23 cellular contexts compared by ENCODE assay signal in the genomic region with DNA sequence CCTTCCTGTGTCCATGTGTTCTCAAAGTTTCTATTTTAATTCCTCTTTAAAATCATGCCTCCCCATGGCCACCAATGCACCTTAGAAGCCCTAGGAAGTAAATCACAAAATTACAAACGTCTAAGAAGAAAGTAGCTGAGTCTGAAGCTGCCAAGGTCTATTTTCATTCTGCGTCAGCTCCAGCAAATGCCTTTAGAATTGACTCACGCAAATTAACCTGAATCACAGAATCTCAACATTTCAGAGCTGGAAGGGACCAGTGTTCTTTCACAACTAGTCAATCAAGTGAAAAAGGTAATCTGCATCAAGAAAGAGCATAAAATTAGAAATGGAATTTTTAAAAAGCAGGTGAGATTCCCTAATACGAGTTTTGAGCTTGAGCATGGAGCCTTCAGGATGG.
A peak's percentile ranks its signal among the peaks of the same experiment; 100 is the strongest.
DNase-seq lines count a peak whose midpoint lies in the region; ATAC-seq, FAIRE-seq and TF ChIP-seq lines count a peak whose summit lies in the region.
"Had no signal": no experiment of that assay in that cellular context is flagged by ENCODE, and none has a peak within 500 bp of the region (broad histone marks: within the 10 kb centered on the region; RNA-seq: fewer than 3 reads in every experiment).

No MANE protein-coding gene starts in this region.

- H3K27ac Mint-ChIP-seq in astrocyte (ENCODE audit: unreplicated experiment): no peak overlapping the region
- H3K27ac Mint-ChIP-seq in nephron: peak overlapping the region in 2 of 3 experiments; percentile 10 to 62
- H3K27ac Mint-ChIP-seq: B cell; CD4-positive, CD25-positive, alpha-beta regulatory T cell; CD8-positive, alpha-beta T cell; HFFc6 had no signal

- H3K9me3 ChIP-seq in astrocyte (ENCODE audit: insufficient read depth, low read depth, low read length): no peaks in the 10 kb centered on the region
- H3K9me3 ChIP-seq in pancreas: no peaks in the 10 kb centered on the region
- H3K9me3 ChIP-seq: BLaER1, Caco-2, HAP-1 had no signal

- no peaks in the 10 kb centered on the region for H3K36me3 ChIP-seq in astrocyte (ENCODE audit: insufficient read depth, low read length)
- no peaks in the 10 kb centered on the region for H3K36me3 ChIP-seq in pancreas
- H3K36me3 ChIP-seq: BLaER1, HAP-1 had no signal

- H3K36me3 Mint-ChIP-seq in astrocyte (ENCODE audit: low read depth, unreplicated experiment) (no peaks in the 10 kb centered on the region), nephron (ENCODE audit: low read depth) (no peaks in the 10 kb centered on the region)
- H3K36me3 Mint-ChIP-seq: CD4-positive, CD25-positive, alpha-beta regulatory T cell; CD8-positive, alpha-beta T cell had no signal

- H3K27ac ChIP-seq in astrocyte (ENCODE audit: low read depth, low read length): no peak overlapping the region
- no peak overlapping the region for H3K27ac ChIP-seq in pancreas
- H3K27ac ChIP-seq: 22Rv1, BLaER1, C4-2B had no signal

- H3K4me3 Mint-ChIP-seq in astrocyte (ENCODE audit: unreplicated experiment): no peak overlapping the region
- no peak overlapping the region for H3K4me3 Mint-ChIP-seq in nephron
- H3K4me3 Mint-ChIP-seq: B cell; CD4-positive, CD25-positive, alpha-beta regulatory T cell; CD8-positive, alpha-beta T cell; HFFc6 had no signal

- H3K79me2 ChIP-seq in astrocyte (ENCODE audit: insufficient read depth, low read length): no peaks in the 10 kb centered on the region

- FAIRE-seq in astrocyte (lab: Jason Lieb, UNC) (no peak), pancreas (lab: Jason Lieb, UNC) (no peak)
- FAIRE-seq: A204.1, D721Med, GM12892, H54 had no signal

- H3K4me1 Mint-ChIP-seq in astrocyte (ENCODE audit: low read depth, unreplicated experiment) (no peaks in the 10 kb centered on the region), nephron (peaks cover 43% of the 10 kb centered on the region)
- H3K4me1 Mint-ChIP-seq: B cell; CD4-positive, CD25-positive, alpha-beta regulatory T cell had no signal

- no peak overlapping the region for H2AFZ ChIP-seq in astrocyte (ENCODE audit: low read depth, low read length)

- no peak overlapping the region for H3K4me3 ChIP-seq in astrocyte (ENCODE audit: insufficient read depth, low read depth, low read length)
- H3K4me3 ChIP-seq in pancreas: no peak overlapping the region
- H3K4me3 ChIP-seq: BLaER1, HAP-1 had no signal

- no peaks in the 10 kb centered on the region for H3K4me1 ChIP-seq in astrocyte (ENCODE audit: insufficient read depth, low read length)
- no peaks in the 10 kb centered on the region for H3K4me1 ChIP-seq in pancreas
- H3K4me1 ChIP-seq: BLaER1, Caco-2, HAP-1 had no signal

- TF ChIP-seq CTCF in astrocyte (IDR thresholded peaks at IDR 0.05; ENCODE audit: insufficient read depth, low read depth, low read length) (no peak), nephron (IDR thresholded peaks at IDR 0.05; ENCODE audit: unreplicated experiment in 3 of 3) (no peak), pancreas (IDR thresholded peaks at IDR 0.05) (no peak), omental fat pad (IDR thresholded peaks at IDR 0.05) (no peak)

- H3K27me3 Mint-ChIP-seq in astrocyte (ENCODE audit: low read depth, unreplicated experiment): peaks cover 2% of the 10 kb centered on the region
- H3K27me3 Mint-ChIP-seq in nephron (ENCODE audit: low read depth): peaks cover 5% of the 10 kb centered on the region
- H3K27me3 Mint-ChIP-seq: B cell; CD4-positive, CD25-positive, alpha-beta regulatory T cell had no signal

- no peaks in the 10 kb centered on the region for H3K27me3 ChIP-seq in astrocyte (ENCODE audit: insufficient read depth, low read length)
- no peaks in the 10 kb centered on the region for H3K27me3 ChIP-seq in pancreas
- H3K27me3 ChIP-seq: BLaER1 had no signal

- DNase-seq in ELR (ENCODE audit: low read depth): peak; percentile 32
- DNase-seq in astrocyte (ENCODE audit: low read depth): peak; percentile 2
- no peak for DNase-seq in pancreas
- DNase-seq in NCI-H1092 treated with DMSO at 0.1 percent for 48 hours (lab: John Stamatoyannopoulos, UW): no peak
- no peak for DNase-seq in omental fat pad (ENCODE audit: low spot score)
- DNase-seq: Caco-2; CD4-positive, CD25-positive, alpha-beta regulatory T cell; CD8-positive, alpha-beta T cell; DMS 273 treated with DMSO at 0.1 percent for 48 hours; DMS79; EL; GOT3; HFFc6 had no signal

- 59 to 62% methylated on average over 4 of the region's 4 CpGs for WGBS in pancreas, 2 donors

- intact Hi-C loops in pancreas (cut with DNase I): no loop called here

- no peak overlapping the region for H3K9ac ChIP-seq in astrocyte (ENCODE audit: low read length)
- H3K9ac ChIP-seq: BLaER1 had no signal

- H4K20me1 ChIP-seq in astrocyte (ENCODE audit: insufficient read depth, low read length): no peaks in the 10 kb centered on the region
- H4K20me1 ChIP-seq: BLaER1 had no signal

- ATAC-seq in pancreas: no peak
- no peak for ATAC-seq in omental fat pad (ENCODE audit: low FRiP score)
- ATAC-seq: CD8-positive, alpha-beta T cell had no signal

- H3K4me2 ChIP-seq in astrocyte (ENCODE audit: low read length): no peak overlapping the region
- H3K4me2 ChIP-seq: BLaER1 had no signal

- H3K9me3 Mint-ChIP-seq in astrocyte (ENCODE audit: unreplicated experiment) (no peaks in the 10 kb centered on the region), nephron (no peaks in the 10 kb centered on the region)
- H3K9me3 Mint-ChIP-seq: CD8-positive, alpha-beta T cell had no signal

Comparison
In these comparisons a context has a peak if more than half of its experiments do, and no peak if none do; other contexts are left out.
1. DNase-seq: peak in ELR (single experiment) and astrocyte (single experiment); none in pancreas (0 of 6), NCI-H1092 treated with DMSO at 0.1 percent for 48 hours (single experiment) and omental fat pad (single experiment).